In genomic region chr5:145499483-145499882, GRCh38 we compare ENCODE assay signal across 20 cellular contexts.
DNase-seq lines count a peak whose midpoint lies in the region; ATAC-seq, FAIRE-seq and TF ChIP-seq lines count a peak whose summit lies in the region.
"Had no signal": no experiment of that assay in that cellular context is flagged by ENCODE, and none has a peak within 500 bp of the region (broad histone marks: within the 10 kb centered on the region; RNA-seq: fewer than 3 reads in every experiment).

No MANE protein-coding gene starts in this region.

- FAIRE-seq in HepG2 (lab: Jason Lieb, UNC) (no peak), HTR-8/SVneo (lab: Jason Lieb, UNC) (no peak)
- FAIRE-seq: frontal cortex, TTC549 had no signal

- 0% methylated on average over 4 of the region's 4 CpGs for WGBS in HepG2 (ENCODE audit: low lambda C conversion rate)
- WGBS in right lobe of liver (ENCODE audit: insufficient coverage, low coverage, low lambda C conversion rate, missing lambda C conversion rate) = 47% methylated on average over 3 of the region's 4 CpGs

- TF ChIP-seq POLR2A in HepG2 (IDR thresholded peaks at IDR 0.05; ENCODE audit: insufficient read depth in 1 of 2, low read depth in 2 of 2, low read length in 2 of 2) (no peak), right lobe of liver (IDR thresholded peaks at IDR 0.05) (no peak)

- no peak overlapping the region for H2AFZ ChIP-seq in HepG2 (ENCODE audit: low read length)

- no peak for TF ChIP-seq RAD21 in HepG2 (CRISPR knock-in tag; IDR thresholded peaks at IDR 0.05)

- no peak for ATAC-seq in HepG2
- no peak for ATAC-seq in right lobe of liver
- no peak for ATAC-seq in GM19455 (IDR thresholded peaks at IDR 0.05; ENCODE audit: unreplicated experiment)
- ATAC-seq: activated T-cell treated with anti-CD3 and anti-CD28 coated beads, Interleukin-2, amount 50 U/mL, for 4 hours; naive thymus-derived CD4-positive, alpha-beta T cell; psoas muscle; stimulated activated naive CD8-positive, alpha-beta T cell treated with anti-CD3 and anti-CD28 coated beads, Interleukin-15, Interleukin-2, amounts not matched to agents 100 U/mL and 50 U/mL, for 24 hours had no signal

- no TSS peak for BruUV-seq in HepG2 (replicated peaks; lab: Mats Ljungman, UMichigan)

- H3K27ac ChIP-seq in HepG2 (ENCODE audit: extremely low read length, insufficient read depth, low read length) (no peak overlapping the region), right lobe of liver (no peak overlapping the region)
- H3K27ac ChIP-seq: cardiac muscle cell, psoas muscle had no signal

- DNase-seq in HepG2 (ENCODE audit: low spot score) (no peak), right lobe of liver (no peak), adipocyte (ENCODE audit: low read depth) (peak; percentile 61), foreskin melanocyte (peak; percentile 83), HTR-8/SVneo (ENCODE audit: insufficient read length, low spot score) (no peak), NAMALWA (ENCODE audit: low spot score) (no peak), OCI-M2 (lab: John Stamatoyannopoulos, UW; ENCODE audit: unreplicated experiment) (no peak)
- DNase-seq: activated T-cell treated with anti-CD3 and anti-CD28 coated beads, Interleukin-2, amount 50 U/mL, for 4 hours; CD4-positive, CD25-positive, alpha-beta regulatory T cell; GOT3; naive thymus-derived CD4-positive, alpha-beta T cell; NCI-H187; NCI-H510A; psoas muscle; SK-N-SH; stimulated activated naive CD8-positive, alpha-beta T cell treated with anti-CD3 and anti-CD28 coated beads, Interleukin-15, Interleukin-2, amounts not matched to agents 100 U/mL and 50 U/mL, for 24 hours had no signal

- POLR2A ChIA-PET in HepG2 (lab: Yijun Ruan, JAX) = no interaction called here

- H3K4me3 ChIP-seq in HepG2 (replicated peaks in 1 of 3; ENCODE audit: insufficient read depth in 1 of 3, low read depth in 2 of 3, low read length in 3 of 3) = no peak overlapping the region
- H3K4me3 ChIP-seq in right lobe of liver = no peak overlapping the region
- H3K4me3 ChIP-seq in adipocyte (ENCODE audit: low read length) = no peak overlapping the region
- H3K4me3 ChIP-seq: cardiac muscle cell, psoas muscle had no signal

- no peaks in the 10 kb centered on the region for H4K20me1 ChIP-seq in HepG2 (ENCODE audit: insufficient read depth, low read length)

- no peaks in the 10 kb centered on the region for H3K27me3 ChIP-seq in HepG2 (ENCODE audit: control insufficient read depth in 1 of 2, insufficient read depth in 2 of 2, low read length in 2 of 2)
- no peaks in the 10 kb centered on the region for H3K27me3 ChIP-seq in right lobe of liver
- no peaks in the 10 kb centered on the region for H3K27me3 ChIP-seq in adipocyte (replicated peaks; ENCODE audit: control insufficient read depth, insufficient read depth, low read length)
- H3K27me3 ChIP-seq: cardiac muscle cell had no signal

- no peak for TF ChIP-seq CTCF in HepG2 (CRISPR knock-in tag; IDR thresholded peaks at IDR 0.05)
- no peak for TF ChIP-seq CTCF in right lobe of liver (IDR thresholded peaks at IDR 0.05)

- in situ Hi-C loops in HepG2 (cut with HindIII; ENCODE audit: extremely low pct_ligation_motif_present, low pct_unique_long_range_greater_than_20kb) = no loop called here

- H3K36me3 ChIP-seq in HepG2 (replicated peaks in 1 of 2; ENCODE audit: control insufficient read depth in 1 of 2, insufficient read depth in 2 of 2, low read length in 2 of 2) = no peaks in the 10 kb centered on the region
- no peaks in the 10 kb centered on the region for H3K36me3 ChIP-seq in right lobe of liver
- H3K36me3 ChIP-seq in adipocyte (ENCODE audit: control insufficient read depth, insufficient read depth, low read length, severe bottlenecking) = no peaks in the 10 kb centered on the region
- H3K36me3 ChIP-seq: cardiac muscle cell had no signal

- CTCF ChIA-PET in HepG2 (lab: Yijun Ruan, JAX; ENCODE audit: low intra/inter-chr PET ratio, low total read pairs) = no interaction called here

- H3K4me2 ChIP-seq in HepG2 (ENCODE audit: low read depth, low read length) = 0 out of 2 replicates have a peak overlapping the region, but pooled peaks have one; percentile 12
- H3K4me2 ChIP-seq: SK-N-SH had no signal

- TF ChIP-seq EP300 in HepG2 (IDR thresholded peaks at IDR 0.05; ENCODE audit: low read depth in 2 of 2, low read length in 2 of 2) = no peak
- TF ChIP-seq EP300 in HepG2 (CRISPR knock-in tag; IDR thresholded peaks at IDR 0.05; ENCODE audit: borderline replicate concordance) = no peak

- intact Hi-C loops in HepG2 (cut with micrococcal nuclease; ENCODE audit: unreplicated experiment) (no loop called here), right lobe of liver (cut with DNase I) (no loop called here)

- H3K4me1 ChIP-seq in HepG2 (ENCODE audit: insufficient read depth, low read length) = peaks cover 9% of the 10 kb centered on the region; the same call in 1 of the 2 replicates
- H3K4me1 ChIP-seq in right lobe of liver = no peaks in the 10 kb centered on the region
- H3K4me1 ChIP-seq in adipocyte (ENCODE audit: control insufficient read depth, insufficient read depth, low read length) = peaks cover 24% of the 10 kb centered on the region
- H3K4me1 ChIP-seq: psoas muscle had no signal

- H3K9me3 ChIP-seq in HepG2 (ENCODE audit: low read length) = no peaks in the 10 kb centered on the region
- no peaks in the 10 kb centered on the region for H3K9me3 ChIP-seq in right lobe of liver
- H3K9me3 ChIP-seq in adipocyte (ENCODE audit: control insufficient read depth, low read length) = no peaks in the 10 kb centered on the region
- H3K9me3 ChIP-seq: psoas muscle, SK-N-SH had no signal

- no peak overlapping the region for H3K9ac ChIP-seq in HepG2 (ENCODE audit: insufficient read depth, low read depth, low read length)
- H3K9ac ChIP-seq in adipocyte (ENCODE audit: low read length) = no peak overlapping the region
- H3K9ac ChIP-seq: SK-N-SH had no signal

- no peaks in the 10 kb centered on the region for H3K79me2 ChIP-seq in HepG2 (ENCODE audit: insufficient read depth, low read length)

TF ChIP-seq in HepG2, 621 proteins besides CTCF, POLR2A, EP300 and RAD21:
- TF ChIP-seq ZNF10 (CRISPR knock-in tag; IDR thresholded peaks at IDR 0.05; ENCODE audit: borderline replicate concordance, low read depth) (no peak), ZNF768 (CRISPR knock-in tag; IDR thresholded peaks at IDR 0.05) (no peak), ZIK1 (CRISPR knock-in tag; IDR thresholded peaks at IDR 0.05; ENCODE audit: borderline replicate concordance, low read depth) (no peak), ONECUT2 (CRISPR knock-in tag; IDR thresholded peaks at IDR 0.05) (no peak), SMARCC2 (IDR thresholded peaks at IDR 0.05) (no peak), MED8 (CRISPR knock-in tag; IDR thresholded peaks at IDR 0.05; ENCODE audit: insufficient replicate concordance) (no peak), KAT7 (CRISPR knock-in tag; IDR thresholded peaks at IDR 0.05; ENCODE audit: borderline replicate concordance) (no peak), BCL6 (CRISPR knock-in tag; IDR thresholded peaks at IDR 0.05) (no peak), ZBTB21 (CRISPR knock-in tag; IDR thresholded peaks at IDR 0.05) (no peak)
- TF ChIP-seq, protein P1, sequence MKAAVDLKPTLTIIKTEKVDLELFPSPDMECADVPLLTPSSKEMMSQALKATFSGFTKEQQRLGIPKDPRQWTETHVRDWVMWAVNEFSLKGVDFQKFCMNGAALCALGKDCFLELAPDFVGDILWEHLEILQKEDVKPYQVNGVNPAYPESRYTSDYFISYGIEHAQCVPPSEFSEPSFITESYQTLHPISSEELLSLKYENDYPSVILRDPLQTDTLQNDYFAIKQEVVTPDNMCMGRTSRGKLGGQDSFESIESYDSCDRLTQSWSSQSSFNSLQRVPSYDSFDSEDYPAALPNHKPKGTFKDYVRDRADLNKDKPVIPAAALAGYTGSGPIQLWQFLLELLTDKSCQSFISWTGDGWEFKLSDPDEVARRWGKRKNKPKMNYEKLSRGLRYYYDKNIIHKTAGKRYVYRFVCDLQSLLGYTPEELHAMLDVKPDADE (CRISPR knock-in tag; IDR thresholded peaks at IDR 0.05) = no peak
- TF ChIP-seq, protein P2, sequence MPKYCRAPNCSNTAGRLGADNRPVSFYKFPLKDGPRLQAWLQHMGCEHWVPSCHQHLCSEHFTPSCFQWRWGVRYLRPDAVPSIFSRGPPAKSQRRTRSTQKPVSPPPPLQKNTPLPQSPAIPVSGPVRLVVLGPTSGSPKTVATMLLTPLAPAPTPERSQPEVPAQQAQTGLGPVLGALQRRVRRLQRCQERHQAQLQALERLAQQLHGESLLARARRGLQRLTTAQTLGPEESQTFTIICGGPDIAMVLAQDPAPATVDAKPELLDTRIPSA (CRISPR knock-in tag; IDR thresholded peaks at IDR 0.05; ENCODE audit: borderline replicate concordance) = no peak

Comparison
In these comparisons a context has a peak if more than half of its experiments do, and no peak if none do; other contexts are left out.
1. DNase-seq: peak in adipocyte (single experiment) and foreskin melanocyte (single experiment); none in HepG2 (single experiment), right lobe of liver (0 of 3), HTR-8/SVneo (single experiment), NAMALWA (single experiment) and OCI-M2 (single experiment).